In genomic region chr2:45458909-45459563, GRCh38 we compare ENCODE assay signal across 8 cellular contexts.
DNase-seq lines count a peak whose midpoint lies in the region; ATAC-seq, FAIRE-seq and TF ChIP-seq lines count a peak whose summit lies in the region.

No MANE protein-coding gene starts in this region.

- no peak overlapping the region for H2AFZ ChIP-seq in GM12878 (ENCODE audit: control insufficient read depth, low read depth, low read length)

- no peaks in the 10 kb centered on the region for H3K9me3 ChIP-seq in GM12878 (replicated peaks; ENCODE audit: control insufficient read depth, insufficient read depth, low read length)

- H3K4me1 Mint-ChIP-seq in activated CD4-positive, alpha-beta memory T cell treated with anti-CD3 and anti-CD28 coated beads, Interleukin-2, amount 10 ng/mL, durations not matched to agents 7 days and 5 days, result no peaks in the 10 kb centered on the region

- TF ChIP-seq RAD21 in GM12878 (IDR thresholded peaks at IDR 0.05; ENCODE audit: insufficient read depth, low read depth, low read length), result no peak

- intact Hi-C loops in GM12878 (cut with micrococcal nuclease; ENCODE audit: unreplicated experiment), result no loop called here

- H3K36me3 Mint-ChIP-seq in activated CD4-positive, alpha-beta memory T cell treated with anti-CD3 and anti-CD28 coated beads, Interleukin-2, amount 10 ng/mL, durations not matched to agents 7 days and 5 days (ENCODE audit: low read depth), result peaks cover 13% of the 10 kb centered on the region

- CTCF ChIA-PET in GM12878 (lab: Yijun Ruan, JAX), result interaction anchor here (2.0 kb wide), 1 partner anchor 10 kb away, joined by 5 read pairs; no protein-coding TSS in a partner anchor
- CTCF ChIA-PET in activated CD4-positive, alpha-beta memory T cell treated with anti-CD3 and anti-CD28 coated beads, Interleukin-2, amount 10 ng/mL, durations not matched to agents 7 days and 5 days (lab: Charles Lee), result no interaction called here

- H3K4me3 Mint-ChIP-seq in activated CD4-positive, alpha-beta memory T cell treated with anti-CD3 and anti-CD28 coated beads, Interleukin-2, amount 10 ng/mL, durations not matched to agents 7 days and 5 days, result no peak overlapping the region

- H3K36me3 ChIP-seq in GM12878 (ENCODE audit: control insufficient read depth in 2 of 2, insufficient read depth in 2 of 2, low read length in 1 of 2), result no peaks in the 10 kb centered on the region; a peak in 2 of 4 replicates

- no peak for TF ChIP-seq POLR2A in GM12878 (IDR thresholded peaks at IDR 0.05; ENCODE audit: low read depth, low read length)

- no peaks in the 10 kb centered on the region for H3K79me2 ChIP-seq in GM12878 (ENCODE audit: control insufficient read depth, insufficient read depth, low read length)

- no peaks in the 10 kb centered on the region for H4K20me1 ChIP-seq in GM12878 (ENCODE audit: control insufficient read depth, insufficient read depth)

- no peaks in the 10 kb centered on the region for H3K4me1 ChIP-seq in GM12878 (ENCODE audit: control insufficient read depth, insufficient read depth, low read length)

- ATAC-seq in GM12878 (no peak), GM18907 (IDR thresholded peaks at IDR 0.05; ENCODE audit: unreplicated experiment) (no peak)

- TF ChIP-seq EP300 in GM12878 (IDR thresholded peaks at IDR 0.05; ENCODE audit: borderline replicate concordance in 1 of 2, control insufficient read depth in 1 of 2, low read depth in 2 of 2, low read length in 2 of 2), result no peak

- BruUV-seq in GM12878 (replicated peaks; lab: Mats Ljungman, UMichigan), result no TSS peak

- TF ChIP-seq CTCF in GM12878 (IDR thresholded peaks at IDR 0.05 in 2 of 3, conservative IDR thresholded peaks at IDR 0.05 in 1 of 3; ENCODE audit: control insufficient read depth in 2 of 3, extremely low read depth in 1 of 3, insufficient read depth in 1 of 3, low read depth in 3 of 3, low read length in 3 of 3), result no peak

- no peak overlapping the region for H3K4me3 ChIP-seq in GM12878

- RAD21 ChIA-PET in GM12878 (lab: Charles Lee; ENCODE audit: unreplicated experiment), result interaction anchor here (1.0 kb wide), 1 partner anchor 11 kb away, joined by 3 read pairs; no protein-coding TSS in a partner anchor

- no peak overlapping the region for H3K9ac ChIP-seq in GM12878 (ENCODE audit: control insufficient read depth, insufficient read depth, low read length)

- H3K9me3 Mint-ChIP-seq in activated CD4-positive, alpha-beta memory T cell treated with anti-CD3 and anti-CD28 coated beads, Interleukin-2, amount 10 ng/mL, durations not matched to agents 7 days and 5 days, result no peaks in the 10 kb centered on the region

- no peaks in the 10 kb centered on the region for H3K27me3 ChIP-seq in GM12878 (replicated peaks in 1 of 2; ENCODE audit: control insufficient read depth in 2 of 2, insufficient read depth in 2 of 2, low read length in 1 of 2)

- no peaks in the 10 kb centered on the region for H3K27me3 Mint-ChIP-seq in activated CD4-positive, alpha-beta memory T cell treated with anti-CD3 and anti-CD28 coated beads, Interleukin-2, amount 10 ng/mL, durations not matched to agents 7 days and 5 days

- in situ Hi-C loops in ACHN (cut with HindIII; ENCODE audit: low pct_ligation_motif_present, low pct_unique_long_range_greater_than_20kb, low sequenced_read_pairs), result no loop called here
- in situ Hi-C loops in GM12878 (cut with MboI), result no loop called here

- SMC1A ChIA-PET in GM12878 (lab: Charles Lee; ENCODE audit: uncharacterized antibody, unreplicated experiment), result no interaction called here

- 82% methylated on average over 3 of the region's 3 CpGs for WGBS in GM12878 (ENCODE audit: insufficient coverage, insufficient replicate concordance, low lambda C conversion rate, missing lambda C conversion rate)

- no peak overlapping the region for H3K27ac ChIP-seq in GM12878 (ENCODE audit: control insufficient read depth, insufficient read depth)

- FAIRE-seq in GM12878 (lab: Jason Lieb, UNC), result no peak

- DNase-seq in ACHN (peak; percentile 83), LoVo (ENCODE audit: low spot score) (peak; percentile 74), GM12878 (ENCODE audit: low read depth, low spot score) (no peak), kidney tubule cell (ENCODE audit: low spot score) (peak; percentile 87), occipital lobe (lab: John Stamatoyannopoulos, UW) (no peak), RPMI8226 (no peak)
- no peak for DNase-seq in activated CD4-positive, alpha-beta memory T cell treated with anti-CD3 and anti-CD28 coated beads, Interleukin-2, amount 10 ng/mL, durations not matched to agents 7 days and 5 days

- H3K27ac Mint-ChIP-seq in activated CD4-positive, alpha-beta memory T cell treated with anti-CD3 and anti-CD28 coated beads, Interleukin-2, amount 10 ng/mL, durations not matched to agents 7 days and 5 days, result no peak overlapping the region

- POLR2A ChIA-PET in GM12878 (lab: Charles Lee), result no interaction called here
- POLR2A ChIA-PET in activated CD4-positive, alpha-beta memory T cell treated with anti-CD3 and anti-CD28 coated beads, Interleukin-2, amount 10 ng/mL, durations not matched to agents 7 days and 5 days (lab: Charles Lee), result no interaction called here

- H3K4me2 ChIP-seq in GM12878 (ENCODE audit: control insufficient read depth, insufficient read depth), result no peak overlapping the region

TF ChIP-seq in GM12878, 131 proteins besides CTCF, POLR2A, EP300 and RAD21:
- TF ChIP-seq SPI1 (IDR thresholded peaks at IDR 0.05; ENCODE audit: borderline replicate concordance, insufficient read depth, low read depth, low read length) (peak; percentile 37; the same call in 1 of the 2 replicates), CBX3 (IDR thresholded peaks at IDR 0.05; ENCODE audit: borderline replicate concordance, low read depth) (no peak), MYC (IDR thresholded peaks at IDR 0.05; ENCODE audit: insufficient read depth, insufficient read length, insufficient replicate concordance, low read length, severe bottlenecking) (no peak), E2F4 (IDR thresholded peaks at IDR 0.05; ENCODE audit: low read depth, low read length) (no peak)
- TF ChIP-seq, protein P1, sequence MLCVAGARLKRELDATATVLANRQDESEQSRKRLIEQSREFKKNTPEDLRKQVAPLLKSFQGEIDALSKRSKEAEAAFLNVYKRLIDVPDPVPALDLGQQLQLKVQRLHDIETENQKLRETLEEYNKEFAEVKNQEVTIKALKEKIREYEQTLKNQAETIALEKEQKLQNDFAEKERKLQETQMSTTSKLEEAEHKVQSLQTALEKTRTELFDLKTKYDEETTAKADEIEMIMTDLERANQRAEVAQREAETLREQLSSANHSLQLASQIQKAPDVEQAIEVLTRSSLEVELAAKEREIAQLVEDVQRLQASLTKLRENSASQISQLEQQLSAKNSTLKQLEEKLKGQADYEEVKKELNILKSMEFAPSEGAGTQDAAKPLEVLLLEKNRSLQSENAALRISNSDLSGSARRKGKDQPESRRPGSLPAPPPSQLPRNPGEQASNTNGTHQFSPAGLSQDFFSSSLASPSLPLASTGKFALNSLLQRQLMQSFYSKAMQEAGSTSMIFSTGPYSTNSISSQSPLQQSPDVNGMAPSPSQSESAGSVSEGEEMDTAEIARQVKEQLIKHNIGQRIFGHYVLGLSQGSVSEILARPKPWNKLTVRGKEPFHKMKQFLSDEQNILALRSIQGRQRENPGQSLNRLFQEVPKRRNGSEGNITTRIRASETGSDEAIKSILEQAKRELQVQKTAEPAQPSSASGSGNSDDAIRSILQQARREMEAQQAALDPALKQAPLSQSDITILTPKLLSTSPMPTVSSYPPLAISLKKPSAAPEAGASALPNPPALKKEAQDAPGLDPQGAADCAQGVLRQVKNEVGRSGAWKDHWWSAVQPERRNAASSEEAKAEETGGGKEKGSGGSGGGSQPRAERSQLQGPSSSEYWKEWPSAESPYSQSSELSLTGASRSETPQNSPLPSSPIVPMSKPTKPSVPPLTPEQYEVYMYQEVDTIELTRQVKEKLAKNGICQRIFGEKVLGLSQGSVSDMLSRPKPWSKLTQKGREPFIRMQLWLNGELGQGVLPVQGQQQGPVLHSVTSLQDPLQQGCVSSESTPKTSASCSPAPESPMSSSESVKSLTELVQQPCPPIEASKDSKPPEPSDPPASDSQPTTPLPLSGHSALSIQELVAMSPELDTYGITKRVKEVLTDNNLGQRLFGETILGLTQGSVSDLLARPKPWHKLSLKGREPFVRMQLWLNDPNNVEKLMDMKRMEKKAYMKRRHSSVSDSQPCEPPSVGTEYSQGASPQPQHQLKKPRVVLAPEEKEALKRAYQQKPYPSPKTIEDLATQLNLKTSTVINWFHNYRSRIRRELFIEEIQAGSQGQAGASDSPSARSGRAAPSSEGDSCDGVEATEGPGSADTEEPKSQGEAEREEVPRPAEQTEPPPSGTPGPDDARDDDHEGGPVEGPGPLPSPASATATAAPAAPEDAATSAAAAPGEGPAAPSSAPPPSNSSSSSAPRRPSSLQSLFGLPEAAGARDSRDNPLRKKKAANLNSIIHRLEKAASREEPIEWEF (IDR thresholded peaks at IDR 0.05; ENCODE audit: insufficient replicate concordance, low read depth, low read length), result no peak

Comparison
In these comparisons a context has a peak if more than half of its experiments do, and no peak if none do; other contexts are left out.
1. DNase-seq: peak in ACHN (single experiment), LoVo (single experiment) and kidney tubule cell (single experiment); none in GM12878 (single experiment), occipital lobe (single experiment), RPMI8226 (single experiment) and activated CD4-positive, alpha-beta memory T cell treated with anti-CD3 and anti-CD28 coated beads, Interleukin-2, amount 10 ng/mL, durations not matched to agents 7 days and 5 days (single experiment).